In genomic region chr7:104142147-104142546, GRCh38 we compare ENCODE assay signal across 21 cellular contexts.
A peak's percentile ranks its signal among the peaks of the same experiment; 100 is the strongest.
DNase-seq lines count a peak whose midpoint lies in the region; ATAC-seq and TF ChIP-seq lines count a peak whose summit lies in the region.
"Had no signal": no experiment of that assay in that cellular context is flagged by ENCODE, and none has a peak within 500 bp of the region (broad histone marks: within the 10 kb centered on the region; RNA-seq: fewer than 3 reads in every experiment).

No MANE protein-coding gene starts in this region.

- H3K27me3 ChIP-seq in fibroblast of lung (ENCODE audit: control insufficient read depth, insufficient read depth, low read length) = no peaks in the 10 kb centered on the region
- H3K27me3 ChIP-seq in naive thymus-derived CD4-positive, alpha-beta T cell (ENCODE audit: control insufficient read depth in 2 of 2, insufficient read depth in 2 of 2, low read length in 2 of 2) = no peaks in the 10 kb centered on the region
- H3K27me3 ChIP-seq: MG63 had no signal

- H3K36me3 ChIP-seq in fibroblast of lung (ENCODE audit: control insufficient read depth, insufficient read depth, low read length) = no peaks in the 10 kb centered on the region
- peaks cover 0 to 24% (median 0%) of the 10 kb centered on the region in 3 experiments for H3K36me3 ChIP-seq in naive thymus-derived CD4-positive, alpha-beta T cell (ENCODE audit: control insufficient read depth in 2 of 3, insufficient read depth in 3 of 3, low read length in 3 of 3)

- no peak overlapping the region for H3K4me3 Mint-ChIP-seq in naive thymus-derived CD4-positive, alpha-beta T cell
- no peak overlapping the region for H3K4me3 Mint-ChIP-seq in stimulated activated effector memory CD8-positive, alpha-beta T cell treated with anti-CD3 and anti-CD28 coated beads, Interleukin-12 subunit alpha, Interleukin-12 subunit beta, amount 100 ng/mL, for 72 hours
- H3K4me3 Mint-ChIP-seq: CD4-positive, alpha-beta T cell had no signal

- H3K4me3 ChIP-seq in astrocyte of the spinal cord (ENCODE audit: low read depth, low read length) = no peak overlapping the region
- H3K4me3 ChIP-seq in fibroblast of lung (replicated peaks in 1 of 4; ENCODE audit: control extremely low read depth in 1 of 4, insufficient read depth in 1 of 4, low read depth in 3 of 4, low read length in 4 of 4) = no peak overlapping the region
- no peak overlapping the region for H3K4me3 ChIP-seq in naive thymus-derived CD4-positive, alpha-beta T cell (ENCODE audit: low read length)
- H3K4me3 ChIP-seq: A549, MG63 had no signal

- H3K27me3 Mint-ChIP-seq in naive thymus-derived CD4-positive, alpha-beta T cell = no peaks in the 10 kb centered on the region
- H3K27me3 Mint-ChIP-seq: CD4-positive, alpha-beta T cell had no signal

- no peaks in the 10 kb centered on the region for H3K9me3 ChIP-seq in fibroblast of lung (ENCODE audit: control insufficient read depth, insufficient read depth, low read depth, low read length)
- no peaks in the 10 kb centered on the region for H3K9me3 ChIP-seq in naive thymus-derived CD4-positive, alpha-beta T cell (ENCODE audit: control insufficient read depth in 2 of 3, low read length in 3 of 3)
- H3K9me3 ChIP-seq: A549, Caco-2, MG63 had no signal

- 0 out of 2 replicates have a peak overlapping the region, but pooled peaks have one; percentile 2 for H3K27ac ChIP-seq in 22Rv1
- H3K27ac ChIP-seq in fibroblast of lung (ENCODE audit: insufficient read depth, low read length) = no peak overlapping the region
- no peak overlapping the region for H3K27ac ChIP-seq in naive thymus-derived CD4-positive, alpha-beta T cell (ENCODE audit: low read depth, low read length)
- H3K27ac ChIP-seq: A549, HL-60 had no signal

- no peak for ATAC-seq in naive thymus-derived CD4-positive, alpha-beta T cell
- ATAC-seq in GM19455 (IDR thresholded peaks at IDR 0.05; ENCODE audit: unreplicated experiment) = no peak
- no peak for ATAC-seq in stimulated activated effector memory CD8-positive, alpha-beta T cell treated with anti-CD3 and anti-CD28 coated beads, Interleukin-12 subunit alpha, Interleukin-12 subunit beta, amount 100 ng/mL, for 72 hours
- ATAC-seq: A549, Right ventricle myocardium inferior had no signal

- no peak overlapping the region for H3K9ac ChIP-seq in fibroblast of lung (ENCODE audit: insufficient read depth, low read length)

- TF ChIP-seq CTCF in 22Rv1 (IDR thresholded peaks at IDR 0.05) (no peak), astrocyte of the spinal cord (IDR thresholded peaks at IDR 0.05; ENCODE audit: low read depth, low read length) (no peak), fibroblast of lung (conservative IDR thresholded peaks at IDR 0.05 in 1 of 2, IDR thresholded peaks at IDR 0.05 in 1 of 2; ENCODE audit: low read depth in 1 of 2, low read length in 2 of 2) (no peak)

- POLR2A ChIA-PET in naive thymus-derived CD4-positive, alpha-beta T cell (lab: Charles Lee) = no interaction called here

- no peak overlapping the region for H3K27ac Mint-ChIP-seq in naive thymus-derived CD4-positive, alpha-beta T cell
- no peak overlapping the region for H3K27ac Mint-ChIP-seq in stimulated activated effector memory CD8-positive, alpha-beta T cell treated with anti-CD3 and anti-CD28 coated beads, Interleukin-12 subunit alpha, Interleukin-12 subunit beta, amount 100 ng/mL, for 72 hours
- H3K27ac Mint-ChIP-seq: CD4-positive, alpha-beta T cell had no signal

- H3K4me1 Mint-ChIP-seq in naive thymus-derived CD4-positive, alpha-beta T cell = peaks cover 0 to 7% (median 3%) of the 10 kb centered on the region in 7 donors
- H3K4me1 Mint-ChIP-seq in stimulated activated effector memory CD8-positive, alpha-beta T cell treated with anti-CD3 and anti-CD28 coated beads, Interleukin-12 subunit alpha, Interleukin-12 subunit beta, amount 100 ng/mL, for 72 hours = no peaks in the 10 kb centered on the region

- H3K79me2 ChIP-seq in fibroblast of lung (ENCODE audit: control insufficient read depth, insufficient read depth, low read length) = no peaks in the 10 kb centered on the region

- intact Hi-C loops in naive thymus-derived CD4-positive, alpha-beta T cell (cut with micrococcal nuclease) = no loop called here

- no peak overlapping the region for H2AFZ ChIP-seq in fibroblast of lung (ENCODE audit: low read length)

- CTCF ChIA-PET in naive thymus-derived CD4-positive, alpha-beta T cell (lab: Charles Lee) = no interaction called here

- H3K36me3 Mint-ChIP-seq in naive thymus-derived CD4-positive, alpha-beta T cell = peaks cover 4 to 37% (median 14%) of the 10 kb centered on the region in 5 donors
- peaks cover 32% of the 10 kb centered on the region for H3K36me3 Mint-ChIP-seq in stimulated activated effector memory CD8-positive, alpha-beta T cell treated with anti-CD3 and anti-CD28 coated beads, Interleukin-12 subunit alpha, Interleukin-12 subunit beta, amount 100 ng/mL, for 72 hours

- H4K20me1 ChIP-seq in fibroblast of lung (ENCODE audit: control insufficient read depth, extremely low read depth, insufficient read depth, low read length) = no peaks in the 10 kb centered on the region

- no peaks in the 10 kb centered on the region for H3K9me3 Mint-ChIP-seq in naive thymus-derived CD4-positive, alpha-beta T cell
- H3K9me3 Mint-ChIP-seq in stimulated activated effector memory CD8-positive, alpha-beta T cell treated with anti-CD3 and anti-CD28 coated beads, Interleukin-12 subunit alpha, Interleukin-12 subunit beta, amount 100 ng/mL, for 72 hours = no peaks in the 10 kb centered on the region
- H3K9me3 Mint-ChIP-seq: CD4-positive, alpha-beta T cell had no signal

- H3K4me2 ChIP-seq in fibroblast of lung (ENCODE audit: extremely low read depth, insufficient read depth, low read length) = no peak overlapping the region
- H3K4me2 ChIP-seq: A549 had no signal

- DNase-seq in NCI-H2029 (lab: John Stamatoyannopoulos, UW) (peak; percentile 19), astrocyte of the spinal cord (ENCODE audit: low read depth, low spot score) (peak; percentile 27), fibroblast of lung (ENCODE audit: low read depth in 2 of 2) (peak; percentile 21 to 22), GOT3 (lab: John Stamatoyannopoulos, UW) (no peak)
- DNase-seq in naive thymus-derived CD4-positive, alpha-beta T cell = no peak
- no peak for DNase-seq in stimulated activated effector memory CD8-positive, alpha-beta T cell treated with anti-CD3 and anti-CD28 coated beads, Interleukin-12 subunit alpha, Interleukin-12 subunit beta, amount 100 ng/mL, for 72 hours (ENCODE audit: low spot score in 2 of 2)
- DNase-seq: Caco-2; CD4-positive, alpha-beta T cell; DMS153; GF-D8; IMR-90; MG63; NCI-H1048; NCI-H1694; NCI-H345; NCI-H526 treated with DMSO at 0.1 percent for 48 hours had no signal

- no peaks in the 10 kb centered on the region for H3K4me1 ChIP-seq in fibroblast of lung (ENCODE audit: control insufficient read depth, extremely low read depth, insufficient read depth, low read length)
- H3K4me1 ChIP-seq in naive thymus-derived CD4-positive, alpha-beta T cell (ENCODE audit: control insufficient read depth in 2 of 2, insufficient read depth in 2 of 2, low read length in 2 of 2) = no peaks in the 10 kb centered on the region
- H3K4me1 ChIP-seq: A549, Caco-2 had no signal

- in situ Hi-C loops in astrocyte of the spinal cord (cut with HindIII; ENCODE audit: low sequenced_read_pairs) = no loop called here

Comparison
In these comparisons a context has a peak if more than half of its experiments do, and no peak if none do; other contexts are left out.
1. DNase-seq: peak in NCI-H2029 (single experiment), astrocyte of the spinal cord (single experiment) and fibroblast of lung (2 of 2); none in naive thymus-derived CD4-positive, alpha-beta T cell (0 of 9), GOT3 (single experiment) and stimulated activated effector memory CD8-positive, alpha-beta T cell treated with anti-CD3 and anti-CD28 coated beads, Interleukin-12 subunit alpha, Interleukin-12 subunit beta, amount 100 ng/mL, for 72 hours (0 of 2).